8 cellular contexts compared by ENCODE assay signal in genomic region chr2:71223767-71224333, GRCh38. TPM values are rescaled to one million over a fixed set of nuclear protein-coding genes. Genes with fewer than 3 reads are reported as not detected.
A peak's percentile ranks its signal among the peaks of the same experiment; 100 is the strongest.
DNase-seq lines count a peak whose midpoint lies in the region; ATAC-seq, FAIRE-seq and TF ChIP-seq lines count a peak whose summit lies in the region.

No MANE protein-coding gene starts in this region.

- H3K9me3 Mint-ChIP-seq in CD4-positive, alpha-beta memory T cell, result no peaks in the 10 kb centered on the region
- no peaks in the 10 kb centered on the region for H3K9me3 Mint-ChIP-seq in activated CD8-positive, alpha-beta memory T cell treated with anti-CD3 and anti-CD28 coated beads, Interleukin-2, amount 10 ng/mL, durations not matched to agents 7 days and 5 days (ENCODE audit: low read depth)

- H3K4me1 ChIP-seq in trophoblast cell (ENCODE audit: control insufficient read depth in 1 of 2, insufficient read depth in 2 of 2, low read length in 2 of 2), result peaks cover 0 to 4% of the 10 kb centered on the region in 2 experiments
- H3K4me1 ChIP-seq in CD4-positive, alpha-beta memory T cell (ENCODE audit: insufficient read depth, low read length), result peaks cover 12% of the 10 kb centered on the region

- H3K79me2 ChIP-seq in trophoblast cell (ENCODE audit: control insufficient read depth, insufficient read depth, low read length, poor library complexity), result no peaks in the 10 kb centered on the region

- no peak for ATAC-seq in activated CD8-positive, alpha-beta memory T cell treated with anti-CD3 and anti-CD28 coated beads, Interleukin-2, amount 10 ng/mL, durations not matched to agents 7 days and 5 days

- POLR2A ChIA-PET in CD4-positive, alpha-beta memory T cell (lab: Charles Lee; ENCODE audit: partially characterized antibody), result no interaction called here

- H3K36me3 ChIP-seq in trophoblast cell (ENCODE audit: control insufficient read depth in 1 of 2, insufficient read depth in 2 of 2, low read length in 2 of 2), result no peaks in the 10 kb centered on the region
- H3K36me3 ChIP-seq in CD4-positive, alpha-beta memory T cell (ENCODE audit: insufficient read depth, low read length), result no peaks in the 10 kb centered on the region

- no peak overlapping the region for H3K4me3 Mint-ChIP-seq in CD4-positive, alpha-beta memory T cell
- H3K4me3 Mint-ChIP-seq in activated CD8-positive, alpha-beta memory T cell treated with anti-CD3 and anti-CD28 coated beads, Interleukin-2, amount 10 ng/mL, durations not matched to agents 7 days and 5 days, result no peak overlapping the region

- H3K27ac ChIP-seq in trophoblast cell (ENCODE audit: low read depth, low read length), result no peak overlapping the region
- H3K27ac ChIP-seq in CD4-positive, alpha-beta memory T cell (ENCODE audit: low read depth, low read length), result no peak overlapping the region

- peaks cover 5 to 17% of the 10 kb centered on the region in 2 donors for H3K36me3 Mint-ChIP-seq in CD4-positive, alpha-beta memory T cell
- no peaks in the 10 kb centered on the region for H3K36me3 Mint-ChIP-seq in activated CD8-positive, alpha-beta memory T cell treated with anti-CD3 and anti-CD28 coated beads, Interleukin-2, amount 10 ng/mL, durations not matched to agents 7 days and 5 days

- no peak overlapping the region for H2AK5ac ChIP-seq in trophoblast cell (ENCODE audit: low read length)

- H3K79me1 ChIP-seq in trophoblast cell (ENCODE audit: low read length), result peaks cover 1% of the 10 kb centered on the region

- no peaks in the 10 kb centered on the region for H3K9me3 ChIP-seq in trophoblast cell (ENCODE audit: insufficient read depth, low read depth, low read length)
- H3K9me3 ChIP-seq in CD4-positive, alpha-beta memory T cell (ENCODE audit: control insufficient read depth in 1 of 2, low read length in 2 of 2), result no peaks in the 10 kb centered on the region

- peaks cover 1% of the 10 kb centered on the region in 2 donors for H3K27me3 Mint-ChIP-seq in CD4-positive, alpha-beta memory T cell
- H3K27me3 Mint-ChIP-seq in activated CD8-positive, alpha-beta memory T cell treated with anti-CD3 and anti-CD28 coated beads, Interleukin-2, amount 10 ng/mL, durations not matched to agents 7 days and 5 days, result no peaks in the 10 kb centered on the region

- CTCF ChIA-PET in CD4-positive, alpha-beta memory T cell (lab: Charles Lee; ENCODE audit: partially characterized antibody), result interaction anchor here (1.2 kb wide), 1 partner anchor 108 kb away, joined by 4 read pairs; the partner anchor contains the start of gene ZNF638
- CTCF ChIA-PET in activated CD8-positive, alpha-beta memory T cell treated with anti-CD3 and anti-CD28 coated beads, Interleukin-2, amount 10 ng/mL, durations not matched to agents 7 days and 5 days (lab: Charles Lee), result interaction anchor here (0.9 to 1.2 kb wide), 3 partner anchors 53 to 435 kb away, joined by 3 to 4 read pairs (median 3); no protein-coding TSS in a partner anchor

- WGBS in trophoblast cell (ENCODE audit: extremely low coverage, insufficient coverage, insufficient read length), result no CpG with 5 or more reads among the region's 3 CpGs

- H2BK120ac ChIP-seq in trophoblast cell (ENCODE audit: insufficient read depth, low read length, poor library complexity), result no peak overlapping the region

- no peak overlapping the region for H3K18ac ChIP-seq in trophoblast cell (ENCODE audit: low read length)

- no peak overlapping the region for H3K4me3 ChIP-seq in trophoblast cell (ENCODE audit: low read depth, low read length)
- no peak overlapping the region for H3K4me3 ChIP-seq in CD4-positive, alpha-beta memory T cell (ENCODE audit: low read length in 2 of 2)

- no peak overlapping the region for H3K27ac Mint-ChIP-seq in CD4-positive, alpha-beta memory T cell
- no peak overlapping the region for H3K27ac Mint-ChIP-seq in activated CD8-positive, alpha-beta memory T cell treated with anti-CD3 and anti-CD28 coated beads, Interleukin-2, amount 10 ng/mL, durations not matched to agents 7 days and 5 days

- H4K12ac ChIP-seq in trophoblast cell (ENCODE audit: low read depth, low read length), result no peak overlapping the region

- no peaks in the 10 kb centered on the region for H3K27me3 ChIP-seq in trophoblast cell (ENCODE audit: insufficient read depth, low read length)
- H3K27me3 ChIP-seq in CD4-positive, alpha-beta memory T cell (ENCODE audit: insufficient read depth, low read length), result no peaks in the 10 kb centered on the region

- peaks cover 16 to 33% (median 20%) of the 10 kb centered on the region in 4 donors for H3K4me1 Mint-ChIP-seq in CD4-positive, alpha-beta memory T cell
- H3K4me1 Mint-ChIP-seq in activated CD8-positive, alpha-beta memory T cell treated with anti-CD3 and anti-CD28 coated beads, Interleukin-2, amount 10 ng/mL, durations not matched to agents 7 days and 5 days, result peaks cover 10% of the 10 kb centered on the region

- no peak overlapping the region for H2BK5ac ChIP-seq in trophoblast cell (ENCODE audit: low read depth, low read length, poor library complexity)

- H2AFZ ChIP-seq in trophoblast cell (ENCODE audit: insufficient read depth, low read length, poor library complexity), result no peak overlapping the region

- no peak overlapping the region for H4K8ac ChIP-seq in trophoblast cell (ENCODE audit: low read depth, low read length)

- H3K14ac ChIP-seq in trophoblast cell (ENCODE audit: low read length), result no peak overlapping the region

- intact Hi-C loops in CD4-positive, alpha-beta memory T cell (cut with micrococcal nuclease), result no loop called here

- no peak overlapping the region for H2BK12ac ChIP-seq in trophoblast cell (ENCODE audit: low read length)

- no peak overlapping the region for H3K9ac ChIP-seq in trophoblast cell (ENCODE audit: low read length)

- no peak overlapping the region for H3K4me2 ChIP-seq in trophoblast cell (ENCODE audit: low read length)

- FAIRE-seq in frontal cortex (lab: Jason Lieb, UNC), result peak; percentile 75
- no peak for FAIRE-seq in GM12891 (lab: Jason Lieb, UNC)

- no peak overlapping the region for H4K91ac ChIP-seq in trophoblast cell (ENCODE audit: low read depth, low read length)

- DNase-seq in EH (ENCODE audit: low read depth) (peak; percentile 46), M059J (ENCODE audit: low read depth) (peak; percentile 50), SKM-1 treated with dmso at 0.1 percent for 144 hours (lab: John Stamatoyannopoulos, UW; ENCODE audit: unreplicated experiment) (peak; percentile 42), frontal cortex (ENCODE audit: low spot score in 2 of 2) (peak; percentile 20 to 32), trophoblast cell (peak; percentile 62 to 70), GM12891 (ENCODE audit: insufficient read length, low spot score) (no peak)
- no peak for DNase-seq in CD4-positive, alpha-beta memory T cell
- DNase-seq in activated CD8-positive, alpha-beta memory T cell treated with anti-CD3 and anti-CD28 coated beads, Interleukin-2, amount 10 ng/mL, durations not matched to agents 7 days and 5 days, result no peak

- H3K4ac ChIP-seq in trophoblast cell (ENCODE audit: low read depth, low read length), result no peak overlapping the region

- no peak for TF ChIP-seq POLR2A in GM12891 (IDR thresholded peaks at IDR 0.05; ENCODE audit: low read depth, low read length)

- no peak overlapping the region for H3K23ac ChIP-seq in trophoblast cell (ENCODE audit: low read length)

TF ChIP-seq in GM12891, 5 proteins besides CTCF, POLR2A, EP300 and RAD21:
- TF ChIP-seq POLR2AphosphoS5 (IDR thresholded peaks at IDR 0.05; ENCODE audit: low read depth, low read length), result no peak
- no peak for TF ChIP-seq POU2F2 (IDR thresholded peaks at IDR 0.05; ENCODE audit: low read depth, low read length)
- no peak for TF ChIP-seq SPI1 (IDR thresholded peaks at IDR 0.05; ENCODE audit: low read depth, low read length)
- TF ChIP-seq PAX5 (IDR thresholded peaks at IDR 0.05; ENCODE audit: insufficient read depth, low read length, severe bottlenecking), result no peak
- no peak for TF ChIP-seq TAF1 (IDR thresholded peaks at IDR 0.05; ENCODE audit: low read depth, low read length)

RNA-seq across cellular contexts. Expression of gene PAIP2B, which starts 3.1 kb away (rescaled TPM):
- 0.52 and 0.81 TPM in 2 replicates for total RNA-seq in M059J (2014; rRNA removed; shearing (Covaris generic))
- 20.4 TPM for total RNA-seq in frontal cortex
- 3.0 and 3.2 TPM in 2 replicates for polyA plus RNA-seq in trophoblast cell (2013)
- polyA plus RNA-seq in GM12891 (2012; ENCODE audit: low read depth, missing spikeins), result 0.12 TPM
- 10 to 100 TPM in 1 of 2 experiments, 1 to 10 TPM in 1; 9.9 to 11.0 TPM for total RNA-seq in CD4-positive, alpha-beta memory T cell
- 1 to 10 TPM; 1.7 TPM for polyA plus RNA-seq in CD4-positive, alpha-beta memory T cell
- total RNA-seq in activated CD8-positive, alpha-beta memory T cell treated with anti-CD3 and anti-CD28 coated beads, Interleukin-2, amount 10 ng/mL, durations not matched to agents 7 days and 5 days, result 1 to 10 TPM; 1.1 to 1.5 TPM

Comparison
In these comparisons a context has a peak if more than half of its experiments do, and no peak if none do; other contexts are left out.
1. DNase-seq: peak in EH (single experiment), M059J (single experiment), SKM-1 treated with dmso at 0.1 percent for 144 hours (single experiment), frontal cortex (2 of 2) and trophoblast cell (2 of 2); none in GM12891 (single experiment), CD4-positive, alpha-beta memory T cell (0 of 5) and activated CD8-positive, alpha-beta memory T cell treated with anti-CD3 and anti-CD28 coated beads, Interleukin-2, amount 10 ng/mL, durations not matched to agents 7 days and 5 days (single experiment).